Comparison of ENCODE assay signal across 8 cellular contexts in the genomic region with DNA sequence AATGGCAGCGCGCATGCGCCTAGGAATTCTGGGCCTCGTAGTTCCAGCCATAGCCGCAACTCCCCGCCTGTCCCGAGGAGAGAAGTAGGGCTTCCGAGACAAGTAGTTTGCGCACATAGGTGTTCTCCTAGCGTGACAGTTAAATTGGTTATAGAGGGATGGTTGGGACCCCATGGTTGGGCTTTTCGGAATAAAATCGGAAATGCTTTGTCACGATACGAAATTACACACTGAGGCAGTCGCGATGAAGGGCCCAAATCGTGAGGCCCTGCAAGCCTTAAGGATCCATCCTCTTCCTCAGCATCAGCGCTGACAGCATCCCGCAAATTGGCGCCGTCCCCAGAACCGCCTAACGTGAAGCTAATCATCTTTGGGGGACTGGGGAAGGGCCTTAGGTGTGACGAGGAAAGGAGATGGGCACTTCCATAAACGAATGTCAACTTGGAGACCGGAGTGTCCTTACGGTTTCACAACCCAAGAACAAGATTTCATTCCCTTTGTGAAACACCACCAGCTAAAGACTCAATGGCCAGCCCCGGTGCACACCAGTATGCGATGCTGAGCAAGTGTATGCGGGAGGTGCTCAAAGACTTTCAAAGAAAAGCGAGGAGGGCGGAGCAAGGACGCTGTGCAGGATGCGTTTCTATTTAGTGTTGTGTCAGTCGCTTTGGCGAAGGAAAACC. TPM values are rescaled to one million over a fixed set of nuclear protein-coding genes. Genes with fewer than 3 reads are reported as not detected.
A peak's percentile ranks its signal among the peaks of the same experiment; 100 is the strongest.
DNase-seq lines count a peak whose midpoint lies in the region; ATAC-seq and TF ChIP-seq lines count a peak whose summit lies in the region.

No MANE protein-coding gene starts in this region.

- 0 out of 2 replicates have a peak, but pooled peaks cover 3% of the 10 kb centered on the region for H4K20me1 ChIP-seq in OCI-LY7 (ENCODE audit: insufficient read depth, low read length)

- peaks cover 28% of the 10 kb centered on the region for H3K4me1 Mint-ChIP-seq in activated naive CD8-positive, alpha-beta T cell treated with anti-CD3 and anti-CD28 coated beads for 36 hours

- peaks cover 27% of the 10 kb centered on the region for H3K4me1 ChIP-seq in OCI-LY7 (ENCODE audit: insufficient read depth, low read length, poor library complexity, severe bottlenecking)
- peaks cover 0 to 23% (median 14%) of the 10 kb centered on the region in 4 donors for H3K4me1 ChIP-seq in sigmoid colon

- H3K27me3 ChIP-seq in sigmoid colon, result no peaks in the 10 kb centered on the region

- H3K4me3 Mint-ChIP-seq in activated naive CD8-positive, alpha-beta T cell treated with anti-CD3 and anti-CD28 coated beads for 36 hours, result peak overlapping the region; percentile 98

- H3K27me3 Mint-ChIP-seq in activated naive CD8-positive, alpha-beta T cell treated with anti-CD3 and anti-CD28 coated beads for 36 hours, result no peaks in the 10 kb centered on the region

- DNase-seq in NCI-H1105 treated with DMSO at 0.1 percent for 48 hours (lab: John Stamatoyannopoulos, UW) (peak; percentile 12), NCI-H1105 (lab: John Stamatoyannopoulos, UW) (no peak), OCI-LY7 (ENCODE audit: low spot score) (peak; percentile 40), left ventricle myocardium superior (peak; percentile 47), sigmoid colon (peak; percentile 71), DMS153 (lab: John Stamatoyannopoulos, UW) (no peak), 8988T (no peak)
- peak; percentile 42 for DNase-seq in activated naive CD8-positive, alpha-beta T cell treated with anti-CD3 and anti-CD28 coated beads for 36 hours

- peaks cover 4% of the 10 kb centered on the region; the same call in 1 of the 2 replicates for H3K9me3 ChIP-seq in OCI-LY7 (ENCODE audit: low read length)
- H3K9me3 ChIP-seq in sigmoid colon, result no peaks in the 10 kb centered on the region

- no peak for TF ChIP-seq CTCF in OCI-LY7 (conservative IDR thresholded peaks at IDR 0.05; ENCODE audit: low read length)
- TF ChIP-seq CTCF in sigmoid colon (IDR thresholded peaks at IDR 0.05), result peak in 1 of 4 experiments; percentile 32

- peak; percentile 25 for ATAC-seq in left ventricle myocardium superior

- peak overlapping the region; percentile 88 for H3K27ac Mint-ChIP-seq in activated naive CD8-positive, alpha-beta T cell treated with anti-CD3 and anti-CD28 coated beads for 36 hours

- H3K9me3 Mint-ChIP-seq in activated naive CD8-positive, alpha-beta T cell treated with anti-CD3 and anti-CD28 coated beads for 36 hours, result peaks cover under 1% of the 10 kb centered on the region

- TF ChIP-seq POLR2A in sigmoid colon (IDR thresholded peaks at IDR 0.05), result no peak

- H2AFZ ChIP-seq in OCI-LY7 (ENCODE audit: low read length), result peak overlapping the region; percentile 100

- 1% methylated on average over 36 of the region's 36 CpGs for WGBS in sigmoid colon, 2 donors

- H3K27ac ChIP-seq in OCI-LY7 (ENCODE audit: low read depth, low read length, poor library complexity, severe bottlenecking) (no peak overlapping the region), sigmoid colon (peak overlapping the region; percentile 89 to 97 (median 92))

- peak overlapping the region; percentile 74 for H3K4me3 ChIP-seq in OCI-LY7 (ENCODE audit: low read depth, low read length, poor library complexity, severe bottlenecking)
- H3K4me3 ChIP-seq in sigmoid colon, result peak overlapping the region; percentile 94 to 98 (median 96)

- TF ChIP-seq EP300 in sigmoid colon (IDR thresholded peaks at IDR 0.05), result no peak

- peaks cover 42% of the 10 kb centered on the region for H3K79me2 ChIP-seq in OCI-LY7 (ENCODE audit: insufficient read depth, low read depth, low read length)

- H3K4me2 ChIP-seq in OCI-LY7 (ENCODE audit: low read length), result peak overlapping the region; percentile 93

- H3K36me3 ChIP-seq in OCI-LY7 (ENCODE audit: insufficient read depth, low read length), result peaks cover 3% of the 10 kb centered on the region; the same call in 1 of the 2 replicates
- no peaks in the 10 kb centered on the region for H3K36me3 ChIP-seq in sigmoid colon

- no peaks in the 10 kb centered on the region for H3K9me2 ChIP-seq in OCI-LY7 (ENCODE audit: insufficient read depth, low read length)

- CTCF ChIA-PET in OCI-LY7 (lab: Charles Lee; ENCODE audit: unreplicated experiment), result no interaction called here

- intact Hi-C loops in OCI-LY7 (cut with micrococcal nuclease; ENCODE audit: unreplicated experiment), result loop anchor here (10.0 kb wide), 1 partner anchor 186 kb away; the partner anchor contains the start of gene CDAN1
- intact Hi-C loops in left ventricle myocardium superior (cut with micrococcal nuclease), result no loop called here
- intact Hi-C loops in sigmoid colon (cut with DNase I), result no loop called here

- POLR2A ChIA-PET in OCI-LY7 (lab: Charles Lee), result interaction anchor here (0.6 to 1.3 kb wide), 2 partner anchors 141 to 215 kb away, joined by 3 to 4 read pairs; no protein-coding TSS in a partner anchor

- no TSS peak for BruUV-seq in OCI-LY7 (replicated peaks; lab: Mats Ljungman, UMichigan)

- peaks cover 2% of the 10 kb centered on the region for H3K36me3 Mint-ChIP-seq in activated naive CD8-positive, alpha-beta T cell treated with anti-CD3 and anti-CD28 coated beads for 36 hours

RNA-seq across cellular contexts. Expression of gene TTBK2, which starts 0.6 kb away (rescaled TPM):
- total RNA-seq in OCI-LY7 (2014; rRNA removed; shearing (Covaris generic)), result 14.2 and 19.2 TPM in 2 replicates
- total RNA-seq in OCI-LY7 (2022) (20.8 and 22.3 TPM in 2 replicates), left ventricle myocardium superior (20.9 TPM), sigmoid colon (10 to 100 TPM; 16.8 to 24.8 (median 22.7) TPM)
- 1 to 10 TPM; 6.9 to 7.9 TPM for total RNA-seq in activated naive CD8-positive, alpha-beta T cell treated with anti-CD3 and anti-CD28 coated beads for 36 hours
- 1 to 10 TPM; 1.2 to 3.4 (median 1.8) TPM for polyA plus RNA-seq in sigmoid colon

Comparison
In these comparisons a context has a peak if more than half of its experiments do, and no peak if none do; other contexts are left out.
1. DNase-seq: peak in NCI-H1105 treated with DMSO at 0.1 percent for 48 hours (single experiment), OCI-LY7 (single experiment), activated naive CD8-positive, alpha-beta T cell treated with anti-CD3 and anti-CD28 coated beads for 36 hours (single experiment), left ventricle myocardium superior (single experiment) and sigmoid colon (single experiment); none in NCI-H1105 (single experiment), DMS153 (single experiment) and 8988T (single experiment).